In genomic region chr6:31702421-31702818, GRCh38 we compare ENCODE assay signal across 8 cellular contexts. TPM values are rescaled to one million over a fixed set of nuclear protein-coding genes. Genes with fewer than 3 reads are reported as not detected.
DNase-seq lines count a peak whose midpoint lies in the region; ATAC-seq and TF ChIP-seq lines count a peak whose summit lies in the region.
"Had no signal": no experiment of that assay in that cellular context is flagged by ENCODE, and none has a peak within 500 bp of the region (broad histone marks: within the 10 kb centered on the region; RNA-seq: fewer than 3 reads in every experiment).

No MANE protein-coding gene starts in this region.

- CTCF ChIA-PET in HEK293 (lab: Yijun Ruan, JAX) (interaction anchor here (0.7 to 1.2 kb wide), 4 partner anchors 8 to 129 kb away, joined by 3 to 4 read pairs (median 4); no protein-coding TSS in a partner anchor), T-cell (lab: Charles Lee) (interaction anchor here in 1 of 2 donors (0.7 to 1.2 kb wide), 2 partner anchors 12 to 37 kb away, joined by 3 read pairs; partner anchors contain the start of gene GPANK1)

- no peaks in the 10 kb centered on the region for H3K4me1 ChIP-seq in HEK293 (ENCODE audit: control insufficient read depth, insufficient read depth, low read length)

- peaks cover 13% of the 10 kb centered on the region for H3K36me3 Mint-ChIP-seq in T-cell
- peaks cover 18% of the 10 kb centered on the region for H3K36me3 Mint-ChIP-seq in nephron progenitor cell (ENCODE audit: low read depth)

- peak overlapping the region; percentile 62 for H3K27ac ChIP-seq in HEK293 (ENCODE audit: extremely low read depth, low read depth, low read length)

- H3K27me3 Mint-ChIP-seq in T-cell, result no peaks in the 10 kb centered on the region
- H3K27me3 Mint-ChIP-seq in nephron progenitor cell (ENCODE audit: low read depth, poor library complexity), result peaks cover 7% of the 10 kb centered on the region

- H3K4me3 ChIP-seq in HEK293 (ENCODE audit: low read depth, low read length) (peak overlapping the region; percentile 63), epithelial cell of proximal tubule (ENCODE audit: low read depth, low read length) (peak overlapping the region; percentile 80)

- POLR2A ChIA-PET in HEK293 (lab: Yijun Ruan, JAX), result interaction anchor here (0.5 to 2.8 kb wide), 22 partner anchors 9 to 1829 kb away, joined by 3 to 30 read pairs (median 8); partner anchors contain the start of genes ATP6V1G2, BAG6, C6orf47 and DDAH2
- POLR2A ChIA-PET in T-cell (lab: Charles Lee), result interaction anchor here in 1 of 2 donors (1.3 kb wide), 1 partner anchor 36 kb away, joined by 3 read pairs; no protein-coding TSS in a partner anchor

- peak in 2 of 34 experiments; percentile 9 to 14 for DNase-seq in T-cell
- no peak for DNase-seq in epithelial cell of proximal tubule (ENCODE audit: low read depth)
- no peak for DNase-seq in nephron progenitor cell
- DNase-seq in H4 (ENCODE audit: low spot score), result no peak
- DNase-seq in mesenteric fat pad (ENCODE audit: low spot score), result no peak

- H3K4me3 Mint-ChIP-seq in T-cell, result peak overlapping the region; percentile 98 to 99 (median 98)
- peak overlapping the region; percentile 96 for H3K4me3 Mint-ChIP-seq in nephron progenitor cell

- H3K9me3 Mint-ChIP-seq in T-cell, result no peaks in the 10 kb centered on the region
- no peaks in the 10 kb centered on the region for H3K9me3 Mint-ChIP-seq in nephron progenitor cell

- peaks cover 4 to 13% of the 10 kb centered on the region in 2 experiments; a peak in 2 of 3 replicates for H3K36me3 ChIP-seq in HEK293 (ENCODE audit: control insufficient read depth in 2 of 2, insufficient read depth in 1 of 2, low read length in 2 of 2)

- peak in 3 of 4 experiments; percentile 1 to 3 (median 3) for ATAC-seq in T-cell (replicated peaks in 1 of 4)
- ATAC-seq in HG03521 (IDR thresholded peaks at IDR 0.05; ENCODE audit: unreplicated experiment), result no peak

- H3K27ac Mint-ChIP-seq in T-cell (peak overlapping the region; percentile 94 to 98), nephron progenitor cell (peak overlapping the region; percentile 96)

- H3K4me1 Mint-ChIP-seq in T-cell, result peaks cover 38 to 44% (median 42%) of the 10 kb centered on the region in 3 donors
- H3K4me1 Mint-ChIP-seq in nephron progenitor cell, result peaks cover 39% of the 10 kb centered on the region

- H3K9me3 ChIP-seq in HEK293 (ENCODE audit: control insufficient read depth, insufficient read depth, low read depth, low read length), result no peaks in the 10 kb centered on the region

- TF ChIP-seq CTCF in HEK293 (tag by site-specific recombination; IDR thresholded peaks at IDR 0.05), result no peak
- TF ChIP-seq CTCF in epithelial cell of proximal tubule (conservative IDR thresholded peaks at IDR 0.05; ENCODE audit: low read depth, low read length), result no peak
- TF ChIP-seq CTCF in nephron progenitor cell (IDR thresholded peaks at IDR 0.05), result no peak

TF ChIP-seq in HEK293, 187 proteins besides CTCF, POLR2A, EP300 and RAD21:
- TF ChIP-seq ZNF449 (tag by site-specific recombination; IDR thresholded peaks at IDR 0.05) (peak; percentile 17; the same call in 1 of the 2 replicates), ZNF155 (tag by site-specific recombination; IDR thresholded peaks at IDR 0.05) (no peak), ZNF341 (tag by site-specific recombination; IDR thresholded peaks at IDR 0.05; ENCODE audit: low read depth) (peak; percentile 21), ZNF423 (tag by site-specific recombination; IDR thresholded peaks at IDR 0.05) (no peak), PRDM10 (tag by site-specific recombination; IDR thresholded peaks at IDR 0.05) (no peak), ZNF501 (tag by site-specific recombination; IDR thresholded peaks at IDR 0.05) (no peak), HOXA7 (CRISPR knock-in tag; IDR thresholded peaks at IDR 0.05; ENCODE audit: borderline replicate concordance) (no peak), SP3 (tag by site-specific recombination; IDR thresholded peaks at IDR 0.05) (no peak), ZNF48 (tag by site-specific recombination; IDR thresholded peaks at IDR 0.05) (no peak), PRDM1 (tag by site-specific recombination; IDR thresholded peaks at IDR 0.05) (0 out of 2 replicates have a peak, but pooled peaks have one; percentile 3), ZFP37 (tag by site-specific recombination; IDR thresholded peaks at IDR 0.05) (no peak), ZNF701 (tag by site-specific recombination; IDR thresholded peaks at IDR 0.05) (no peak)
TF ChIP-seq in HEK293: peak in this region for 3.

RNA-seq across cellular contexts. Expression of gene ABHD16A, which starts 0.7 kb away (rescaled TPM):
- total RNA-seq in T-cell (10 to 100 TPM; 58.2 to 74.4 (median 61.2) TPM), epithelial cell of proximal tubule (25.4 and 35.6 TPM in 2 replicates), mesenteric fat pad (38.8 TPM)
- total RNA-seq in H4 (2014; rRNA removed; shearing (Covaris generic)), result 28.0 and 34.6 TPM in 2 replicates

RNA-seq across cellular contexts. Expression of gene LY6G6F, which starts 4.2 kb away (rescaled TPM):
- not detected for total RNA-seq in T-cell
- total RNA-seq in epithelial cell of proximal tubule, result not detected in 2 replicates
- not detected in 2 replicates for total RNA-seq in H4 (2014; rRNA removed; shearing (Covaris generic))
- not detected for total RNA-seq in mesenteric fat pad
- total RNA-seq: subcutaneous adipose tissue had no signal

RNA-seq across cellular contexts. Expression of gene LY6G6D, which starts 12.7 kb away (rescaled TPM):
- not detected for total RNA-seq in T-cell
- total RNA-seq in epithelial cell of proximal tubule, result not detected in 2 replicates
- total RNA-seq in H4 (2014; rRNA removed; shearing (Covaris generic)), result not detected in 2 replicates
- total RNA-seq in mesenteric fat pad, result not detected
- total RNA-seq: subcutaneous adipose tissue had no signal

RNA-seq across cellular contexts. Expression of gene LY6G6C, which starts 19.1 kb away (rescaled TPM):
- total RNA-seq in T-cell (not detected), epithelial cell of proximal tubule (not detected in 2 replicates), mesenteric fat pad (not detected)
- total RNA-seq in H4 (2014; rRNA removed; shearing (Covaris generic)), result not detected in 2 replicates
- total RNA-seq: subcutaneous adipose tissue had no signal

RNA-seq across cellular contexts. Expression of gene MPIG6B, which starts 20.8 kb away (rescaled TPM):
- total RNA-seq in T-cell (1 to 10 TPM in 1 of 5 donors, under 1 TPM in 4; 0.26 to 2.6 (median 0.30) TPM), epithelial cell of proximal tubule (not detected in 2 replicates), mesenteric fat pad (not detected)
- total RNA-seq in H4 (2014; rRNA removed; shearing (Covaris generic)), result not detected in 2 replicates
